In genomic region chr9:86682240-86682639, GRCh38 we compare ENCODE assay signal across 19 cellular contexts.
A peak's percentile ranks its signal among the peaks of the same experiment; 100 is the strongest.
DNase-seq lines count a peak whose midpoint lies in the region; ATAC-seq and TF ChIP-seq lines count a peak whose summit lies in the region.
"Had no signal": no experiment of that assay in that cellular context is flagged by ENCODE, and none has a peak within 500 bp of the region (broad histone marks: within the 10 kb centered on the region; RNA-seq: fewer than 3 reads in every experiment).

No MANE protein-coding gene starts in this region.

- H2BK120ac ChIP-seq in trophoblast cell (ENCODE audit: insufficient read depth, low read length, poor library complexity), result no peak overlapping the region

- no peak overlapping the region for H3K27ac Mint-ChIP-seq in activated CD4-positive, alpha-beta T cell treated with anti-CD3 and anti-CD28 coated beads, Interleukin-2, amount 10 ng/mL, durations not matched to agents 24 days and 14 days
- H3K27ac Mint-ChIP-seq in activated T-helper 17 cell treated with anti-CD3 and anti-CD28 coated beads, Interleukin-2, amount 50 U/mL, for 72 hours, result peak overlapping the region; percentile 6
- no peak overlapping the region for H3K27ac Mint-ChIP-seq in natural killer cell treated with Interleukin-12 subunit alpha and Interleukin-12 subunit beta and Interleukin-15 and Interleukin-18, amount 100 ng/mL, for 72 hours
- H3K27ac Mint-ChIP-seq: H9 had no signal

- no peak for DNase-seq in activated CD4-positive, alpha-beta T cell treated with anti-CD3 and anti-CD28 coated beads, Interleukin-2, amount 10 ng/mL, durations not matched to agents 24 days and 14 days
- no peak for DNase-seq in activated CD4-positive, alpha-beta T cell treated with anti-CD3 and anti-CD28 coated beads for 4 hours
- DNase-seq in DND-41 (peak; percentile 36), NCI-H446 treated with DMSO at 0.1 percent for 48 hours (lab: John Stamatoyannopoulos, UW) (no peak), trophoblast cell (no peak)
- DNase-seq in natural killer cell treated with Interleukin-12 subunit alpha and Interleukin-12 subunit beta and Interleukin-15 and Interleukin-18, amount 100 ng/mL, for 72 hours (ENCODE audit: low spot score), result no peak
- DNase-seq: activated CD8-positive, alpha-beta memory T cell treated with anti-CD3 and anti-CD28 coated beads for 24 hours; activated effector memory CD4-positive, alpha-beta T cell treated with Interleukin-2 at 50 U/mL for 16 hours; dermis blood vessel endothelial cell; H9; mammary epithelial cell; NCI-H510A treated with DMSO at 0.1 percent for 48 hours; occipital lobe; Peyer's patch; stimulated activated CD4-positive, alpha-beta T cell treated with anti-CD3 and anti-CD28 coated beads, Interleukin-2, amount 100 ng/mL, for 48 hours; stimulated activated naive CD4-positive, alpha-beta T cell treated with Interleukin-2 at 50 U/mL for 16 hours; tibial artery had no signal

- TF ChIP-seq CTCF in DND-41 (IDR thresholded peaks at IDR 0.05; ENCODE audit: borderline replicate concordance, extremely low read depth, low read length, poor library complexity, severe bottlenecking), result no peak

- no peaks in the 10 kb centered on the region for H3K36me3 Mint-ChIP-seq in activated CD4-positive, alpha-beta T cell treated with anti-CD3 and anti-CD28 coated beads, Interleukin-2, amount 10 ng/mL, durations not matched to agents 24 days and 14 days (ENCODE audit: low read depth)
- H3K36me3 Mint-ChIP-seq in activated T-helper 17 cell treated with anti-CD3 and anti-CD28 coated beads, Interleukin-2, amount 50 U/mL, for 72 hours (ENCODE audit: low read depth), result no peaks in the 10 kb centered on the region
- no peaks in the 10 kb centered on the region for H3K36me3 Mint-ChIP-seq in natural killer cell treated with Interleukin-12 subunit alpha and Interleukin-12 subunit beta and Interleukin-15 and Interleukin-18, amount 100 ng/mL, for 72 hours

- no peak overlapping the region for H3K4ac ChIP-seq in trophoblast cell (ENCODE audit: low read depth, low read length)

- no peak overlapping the region for H4K12ac ChIP-seq in trophoblast cell (ENCODE audit: low read depth, low read length)

- H2AFZ ChIP-seq in DND-41 (ENCODE audit: low read depth, low read length) (peak overlapping the region; percentile 58; the same call in 1 of the 2 replicates), trophoblast cell (ENCODE audit: insufficient read depth, low read length, poor library complexity) (no peak overlapping the region)

- H3K27me3 Mint-ChIP-seq in activated CD4-positive, alpha-beta T cell treated with anti-CD3 and anti-CD28 coated beads, Interleukin-2, amount 10 ng/mL, durations not matched to agents 24 days and 14 days, result no peaks in the 10 kb centered on the region
- peaks cover 17% of the 10 kb centered on the region for H3K27me3 Mint-ChIP-seq in activated T-helper 17 cell treated with anti-CD3 and anti-CD28 coated beads, Interleukin-2, amount 50 U/mL, for 72 hours
- peaks cover 12 to 14% of the 10 kb centered on the region in 2 donors for H3K27me3 Mint-ChIP-seq in natural killer cell treated with Interleukin-12 subunit alpha and Interleukin-12 subunit beta and Interleukin-15 and Interleukin-18, amount 100 ng/mL, for 72 hours

- no peak overlapping the region for H2BK12ac ChIP-seq in trophoblast cell (ENCODE audit: low read length)

- no peak overlapping the region for H3K18ac ChIP-seq in trophoblast cell (ENCODE audit: low read length)

- H3K4me1 Mint-ChIP-seq in activated CD4-positive, alpha-beta T cell treated with anti-CD3 and anti-CD28 coated beads, Interleukin-2, amount 10 ng/mL, durations not matched to agents 24 days and 14 days, result no peaks in the 10 kb centered on the region
- H3K4me1 Mint-ChIP-seq in activated T-helper 17 cell treated with anti-CD3 and anti-CD28 coated beads, Interleukin-2, amount 50 U/mL, for 72 hours, result no peaks in the 10 kb centered on the region
- no peaks in the 10 kb centered on the region for H3K4me1 Mint-ChIP-seq in natural killer cell treated with Interleukin-12 subunit alpha and Interleukin-12 subunit beta and Interleukin-15 and Interleukin-18, amount 100 ng/mL, for 72 hours (ENCODE audit: low read depth in 2 of 2)

- ATAC-seq in DND-41 (ENCODE audit: insufficient read depth, low read depth) (peak; percentile 86), GM19351 (IDR thresholded peaks at IDR 0.05; ENCODE audit: unreplicated experiment) (no peak)
- ATAC-seq in activated T-helper 17 cell treated with anti-CD3 and anti-CD28 coated beads, Interleukin-2, amount 50 U/mL, for 72 hours (replicated peaks), result no peak
- no peak for ATAC-seq in natural killer cell treated with Interleukin-12 subunit alpha and Interleukin-12 subunit beta and Interleukin-15 and Interleukin-18, amount 100 ng/mL, for 72 hours

- no peaks in the 10 kb centered on the region for H3K9me3 Mint-ChIP-seq in activated CD4-positive, alpha-beta T cell treated with anti-CD3 and anti-CD28 coated beads, Interleukin-2, amount 10 ng/mL, durations not matched to agents 24 days and 14 days
- no peaks in the 10 kb centered on the region for H3K9me3 Mint-ChIP-seq in activated T-helper 17 cell treated with anti-CD3 and anti-CD28 coated beads, Interleukin-2, amount 50 U/mL, for 72 hours
- no peaks in the 10 kb centered on the region for H3K9me3 Mint-ChIP-seq in natural killer cell treated with Interleukin-12 subunit alpha and Interleukin-12 subunit beta and Interleukin-15 and Interleukin-18, amount 100 ng/mL, for 72 hours

- no peak overlapping the region for H4K8ac ChIP-seq in trophoblast cell (ENCODE audit: low read depth, low read length)

- WGBS in trophoblast cell (ENCODE audit: extremely low coverage, insufficient coverage, insufficient read length), result no CpG with 5 or more reads among the region's 8 CpGs

- no peaks in the 10 kb centered on the region for H3K36me3 ChIP-seq in DND-41 (ENCODE audit: insufficient read depth, low read length)
- H3K36me3 ChIP-seq in trophoblast cell (ENCODE audit: control insufficient read depth in 1 of 2, insufficient read depth in 2 of 2, low read length in 2 of 2), result peaks cover 0 to 1% of the 10 kb centered on the region in 2 experiments
- H3K36me3 ChIP-seq: Peyer's patch, tibial artery had no signal

- no peak overlapping the region for H2BK5ac ChIP-seq in trophoblast cell (ENCODE audit: low read depth, low read length, poor library complexity)

- H3K27ac ChIP-seq in DND-41 (ENCODE audit: low read length) (no peak overlapping the region), trophoblast cell (ENCODE audit: low read depth, low read length) (no peak overlapping the region)
- H3K27ac ChIP-seq: Peyer's patch, tibial artery had no signal

- H3K9me3 ChIP-seq in DND-41 (ENCODE audit: insufficient read depth, low read length, severe bottlenecking) (no peaks in the 10 kb centered on the region), trophoblast cell (ENCODE audit: insufficient read depth, low read depth, low read length) (no peaks in the 10 kb centered on the region)
- H3K9me3 ChIP-seq: Peyer's patch, tibial artery had no signal

- H3K9ac ChIP-seq in DND-41 (ENCODE audit: low read depth, low read length) (no peak overlapping the region), trophoblast cell (ENCODE audit: low read length) (no peak overlapping the region)

- no peak overlapping the region for H3K23ac ChIP-seq in trophoblast cell (ENCODE audit: low read length)

- H3K4me3 ChIP-seq in DND-41 (ENCODE audit: low read depth in 1 of 2, low read length in 2 of 2) (peak overlapping the region in 1 of 2 experiments; percentile 32; a peak in 1 of 4 replicates), trophoblast cell (ENCODE audit: low read depth, low read length) (no peak overlapping the region)
- H3K4me3 ChIP-seq: Peyer's patch, tibial artery had no signal

- no peak overlapping the region for H2AK5ac ChIP-seq in trophoblast cell (ENCODE audit: low read length)

- H3K4me1 ChIP-seq in DND-41 (ENCODE audit: insufficient read depth, low read length) (no peaks in the 10 kb centered on the region), trophoblast cell (ENCODE audit: control insufficient read depth in 1 of 2, insufficient read depth in 2 of 2, low read length in 2 of 2) (no peaks in the 10 kb centered on the region)
- H3K4me1 ChIP-seq: Peyer's patch, tibial artery had no signal

- H3K27me3 ChIP-seq in DND-41 (ENCODE audit: insufficient read depth, low read length, poor library complexity) (no peaks in the 10 kb centered on the region), trophoblast cell (ENCODE audit: insufficient read depth, low read length) (no peaks in the 10 kb centered on the region)
- H3K27me3 ChIP-seq: Peyer's patch, tibial artery had no signal

- intact Hi-C loops in activated CD4-positive, alpha-beta T cell treated with anti-CD3 and anti-CD28 coated beads, Interleukin-2, amount 10 ng/mL, durations not matched to agents 24 days and 14 days (cut with micrococcal nuclease), result no loop called here

- peak overlapping the region; percentile 49; the same call in 1 of the 2 replicates for H3K4me2 ChIP-seq in DND-41 (ENCODE audit: insufficient read depth, low read length)
- H3K4me2 ChIP-seq in trophoblast cell (ENCODE audit: low read length), result no peak overlapping the region

- no peaks in the 10 kb centered on the region for H3K79me1 ChIP-seq in trophoblast cell (ENCODE audit: low read length)

- peak overlapping the region; percentile 19 for H3K4me3 Mint-ChIP-seq in activated CD4-positive, alpha-beta T cell treated with anti-CD3 and anti-CD28 coated beads, Interleukin-2, amount 10 ng/mL, durations not matched to agents 24 days and 14 days
- peak overlapping the region; percentile 40 for H3K4me3 Mint-ChIP-seq in activated T-helper 17 cell treated with anti-CD3 and anti-CD28 coated beads, Interleukin-2, amount 50 U/mL, for 72 hours
- H3K4me3 Mint-ChIP-seq in natural killer cell treated with Interleukin-12 subunit alpha and Interleukin-12 subunit beta and Interleukin-15 and Interleukin-18, amount 100 ng/mL, for 72 hours, result peak overlapping the region; percentile 1
- H3K4me3 Mint-ChIP-seq: H9 had no signal

- no peak overlapping the region for H3K14ac ChIP-seq in trophoblast cell (ENCODE audit: low read length)

- H4K91ac ChIP-seq in trophoblast cell (ENCODE audit: low read depth, low read length), result no peak overlapping the region

- no peaks in the 10 kb centered on the region for H3K79me2 ChIP-seq in DND-41 (ENCODE audit: insufficient read depth, low read length)
- H3K79me2 ChIP-seq in trophoblast cell (ENCODE audit: control insufficient read depth, insufficient read depth, low read length, poor library complexity), result no peaks in the 10 kb centered on the region

- no peaks in the 10 kb centered on the region for H4K20me1 ChIP-seq in DND-41 (ENCODE audit: insufficient read depth, low read length)
